Comparison of ENCODE assay signal across 1 cellular context in the genomic region with DNA sequence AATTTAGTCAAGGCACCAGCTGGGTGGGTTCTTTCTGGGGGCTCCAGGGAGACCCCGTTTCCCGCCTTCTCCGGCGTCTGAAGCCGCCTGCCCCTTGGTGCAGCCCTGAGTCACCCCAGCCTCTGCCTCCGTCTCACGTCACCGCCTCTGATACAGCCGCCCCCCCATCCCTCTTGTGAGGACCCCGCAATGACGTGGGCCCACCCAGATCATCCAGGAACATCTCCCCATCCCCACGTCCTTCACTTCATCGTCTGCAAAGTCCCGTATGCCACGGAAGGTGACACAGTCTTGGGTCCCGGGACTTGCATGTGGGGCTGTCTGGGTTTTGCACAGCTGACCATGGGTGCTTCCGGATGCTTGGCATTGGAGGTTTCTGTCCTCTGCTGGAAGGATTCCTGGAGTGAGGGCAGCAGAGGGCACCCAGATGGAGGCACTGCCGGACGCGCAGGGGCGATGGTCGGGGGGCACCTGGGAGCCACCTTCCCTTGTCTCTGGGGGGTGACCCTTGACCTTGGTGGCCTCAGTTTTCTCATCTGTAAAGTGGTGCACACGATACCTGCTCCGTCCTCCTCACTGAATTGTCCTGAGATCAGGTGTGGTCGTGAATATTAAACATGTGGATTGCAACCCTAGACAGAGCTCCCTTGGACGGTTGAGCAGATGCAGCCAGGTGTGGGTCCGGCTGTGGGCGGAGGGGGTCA.
TF ChIP-seq lines count a peak whose summit lies in the region.

No MANE protein-coding gene starts in this region.

TF ChIP-seq in H1, 55 proteins besides CTCF, POLR2A, EP300 and RAD21:
- 0 out of 2 replicates have a peak, but pooled peaks have one; percentile 16 for TF ChIP-seq E2F6 (IDR thresholded peaks at IDR 0.05)
- no peak for TF ChIP-seq BACH1 (IDR thresholded peaks at IDR 0.05; ENCODE audit: low read length)
- no peak for TF ChIP-seq CHD2 (IDR thresholded peaks at IDR 0.05; ENCODE audit: low read length)
